8 cellular contexts compared by ENCODE assay signal in the genomic region with DNA sequence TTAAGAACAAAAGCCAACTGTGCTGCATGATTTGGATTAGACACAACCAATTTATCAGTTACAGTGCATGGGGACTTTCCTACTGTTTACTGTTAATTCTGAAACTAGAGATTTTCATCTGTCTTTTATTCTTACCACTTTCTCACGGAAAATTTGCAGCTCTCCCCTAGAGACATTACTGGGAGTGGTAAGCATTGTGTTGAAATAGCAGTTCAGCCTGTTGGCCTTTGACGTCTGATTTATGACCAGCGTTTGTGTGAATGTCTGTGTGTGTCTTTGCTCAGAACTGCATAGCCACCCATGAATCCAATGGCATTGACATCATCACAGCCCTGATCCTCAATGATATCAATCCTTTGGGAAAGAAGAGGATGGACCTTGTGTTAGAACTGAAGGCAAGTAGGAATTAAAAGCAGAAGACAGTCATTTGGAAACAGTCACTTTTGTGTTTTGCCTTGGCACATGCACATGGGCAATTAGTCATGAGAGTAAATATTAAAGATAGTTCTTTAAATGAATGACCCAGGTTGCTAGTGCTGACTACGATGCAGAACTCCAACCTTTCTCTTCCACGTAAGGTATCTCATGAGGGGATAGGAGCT.
DNase-seq lines count a peak whose midpoint lies in the region; ATAC-seq and TF ChIP-seq lines count a peak whose summit lies in the region.

No MANE protein-coding gene starts in this region.

- ATAC-seq in GM18508 (IDR thresholded peaks at IDR 0.05; ENCODE audit: insufficient read depth, unreplicated experiment) (peak; percentile 83), GM21723 (IDR thresholded peaks at IDR 0.05; ENCODE audit: unreplicated experiment) (peak; percentile 83), foreskin keratinocyte (peak; percentile 54)

- H3K27ac ChIP-seq in foreskin keratinocyte, result peak overlapping the region; percentile 82

- no peaks in the 10 kb centered on the region for H3K27me3 ChIP-seq in foreskin keratinocyte

- H3K4me1 ChIP-seq in foreskin keratinocyte, result peaks cover 25% of the 10 kb centered on the region

- DNase-seq in NCI-H460 (ENCODE audit: extremely low read depth, low read depth) (peak; percentile 18), foreskin keratinocyte (peak; percentile 46 to 80), dermis blood vessel endothelial cell (no peak), NCI-H82 treated with DMSO at 0.1 percent for 48 hours (lab: John Stamatoyannopoulos, UW; ENCODE audit: unreplicated experiment) (no peak), NCI-H446 (lab: John Stamatoyannopoulos, UW) (no peak), NCI-H510A (lab: John Stamatoyannopoulos, UW) (no peak)

- no peak for TF ChIP-seq CTCF in foreskin keratinocyte (conservative IDR thresholded peaks at IDR 0.05)

Comparison
In these comparisons a context has a peak if more than half of its experiments do, and no peak if none do; other contexts are left out.
1. DNase-seq: peak in NCI-H460 (single experiment) and foreskin keratinocyte (2 of 2); none in dermis blood vessel endothelial cell (single experiment), NCI-H82 treated with DMSO at 0.1 percent for 48 hours (single experiment), NCI-H446 (0 of 2) and NCI-H510A (single experiment).
2. Peak in every context shown above with its lines, with median percentiles within 50 percentile points of each other: ATAC-seq.